ENCODE assay signal across 8 cellular contexts in the genomic region with DNA sequence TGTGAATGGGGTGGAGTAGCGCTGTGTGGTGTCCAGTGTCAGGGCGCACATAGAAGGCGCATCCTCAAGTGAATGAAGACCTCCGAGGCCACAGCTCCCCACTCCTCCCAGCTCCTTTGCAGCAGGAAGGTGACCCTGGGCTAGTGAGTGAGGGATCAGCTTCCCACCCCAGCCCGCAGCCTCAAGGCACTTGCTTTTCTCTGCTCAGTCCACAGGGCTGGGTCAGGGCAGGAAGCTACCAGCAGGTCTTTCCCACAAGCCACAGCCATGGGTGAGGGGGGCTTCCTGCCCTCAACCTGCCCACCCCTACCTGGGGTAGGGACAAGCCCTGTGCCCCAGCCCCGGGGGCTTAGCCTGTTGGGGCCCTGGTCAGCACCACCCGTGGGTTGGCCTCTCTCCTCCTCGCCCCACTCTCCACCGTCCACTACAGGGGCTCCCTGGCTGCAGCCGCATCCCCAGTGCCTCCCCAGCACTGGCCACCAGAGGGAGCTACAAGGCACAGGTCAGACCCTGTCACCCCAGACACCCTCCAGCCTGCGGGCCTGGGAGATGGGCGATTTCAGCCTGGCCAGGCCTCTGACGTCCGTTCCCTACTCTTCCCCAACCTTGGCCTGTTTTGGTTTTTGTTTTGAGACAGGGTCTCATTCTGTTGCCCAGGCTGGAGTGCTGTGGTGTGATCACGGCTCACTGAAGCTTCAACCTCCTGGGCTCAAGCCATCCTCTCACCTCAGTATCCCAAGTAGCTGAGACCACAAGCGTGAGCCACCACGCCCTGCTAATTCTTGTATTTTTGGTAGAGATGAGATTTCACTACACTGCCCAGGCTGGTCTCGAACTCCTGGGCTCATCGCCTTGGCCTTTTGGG. TPM values are rescaled to one million over a fixed set of nuclear protein-coding genes. Genes with fewer than 3 reads are reported as not detected.
DNase-seq lines count a peak whose midpoint lies in the region; ATAC-seq and TF ChIP-seq lines count a peak whose summit lies in the region.

No MANE protein-coding gene starts in this region.

- 25 to 29% methylated on average over 18 of the region's 19 CpGs for WGBS in lower leg skin, 2 donors

- DNase-seq in AG08395 (ENCODE audit: low spot score) (peak; percentile 74), NCI-H1930 (lab: John Stamatoyannopoulos, UW) (peak; percentile 36 to 42), coronary artery (ENCODE audit: low spot score) (no peak), lower leg skin (ENCODE audit: low spot score in 2 of 2) (peak; percentile 59 to 94)
- peak; percentile 63 to 74 for DNase-seq in activated CD4-positive, alpha-beta T cell treated with anti-CD3 and anti-CD28 coated beads for 24 hours (ENCODE audit: low read depth in 2 of 2)
- peak; percentile 50 to 74 for DNase-seq in stimulated activated CD4-positive, alpha-beta T cell treated with anti-CD3 and anti-CD28 coated beads, Interleukin-4, amount 100 ng/mL, for 4 hours

- TF ChIP-seq CTCF in coronary artery (IDR thresholded peaks at IDR 0.05) (peak; percentile 82), lower leg skin (IDR thresholded peaks at IDR 0.05) (peak in 1 of 3 donors; percentile 70)

- H3K27ac ChIP-seq in coronary artery: peak overlapping the region in 1 of 2 donors; percentile 0

- intact Hi-C loops in lower leg skin (cut with DNase I; ENCODE audit: low total_unique reads): no loop called here

- peak overlapping the region; percentile 85 for H3K4me3 ChIP-seq in coronary artery
- H3K4me3 ChIP-seq in lower leg skin (ENCODE audit: low read depth, poor library complexity, severe bottlenecking): no peak overlapping the region

- TF ChIP-seq POLR2A in lower leg skin (IDR thresholded peaks at IDR 0.05): no peak

- ATAC-seq in GM18861 (IDR thresholded peaks at IDR 0.05; ENCODE audit: unreplicated experiment) (peak; percentile 31), GM21360 (IDR thresholded peaks at IDR 0.05; ENCODE audit: unreplicated experiment) (no peak)

RNA-seq across cellular contexts. Expression of gene ABCA2, which starts 1.3 kb away (rescaled TPM):
- 10 to 100 TPM; 18.2 to 27.6 (median 23.7) TPM for total RNA-seq in lower leg skin

RNA-seq across cellular contexts. Expression of gene FUT7, which starts 2.6 kb away (rescaled TPM):
- total RNA-seq in lower leg skin: under 1 TPM in 2 of 4 donors, not detected in 2; 0.22 to 0.39 TPM

RNA-seq across cellular contexts. Expression of gene NPDC1, which starts 16.7 kb away (rescaled TPM):
- 10 to 100 TPM; 29.1 to 63.9 (median 56.1) TPM for total RNA-seq in lower leg skin

RNA-seq across cellular contexts. Expression of gene ENTPD2, which starts 24.6 kb away (rescaled TPM):
- 10 to 100 TPM; 10.1 to 14.7 (median 12.1) TPM for total RNA-seq in lower leg skin

RNA-seq across cellular contexts. Expression of gene CLIC3, which starts 32.9 kb away (rescaled TPM):
- 100 to 1,000 TPM; 114 to 328 (median 163) TPM for total RNA-seq in lower leg skin
